In genomic region chr15:71097890-71098289, GRCh38 we compare ENCODE assay signal across 25 cellular contexts. TPM values are rescaled to one million over a fixed set of nuclear protein-coding genes. Genes with fewer than 3 reads are reported as not detected.
"Had no signal": no experiment of that assay in that cellular context is flagged by ENCODE, and none has a peak within 500 bp of the region (broad histone marks: within the 10 kb centered on the region; RNA-seq: fewer than 3 reads in every experiment).

No MANE protein-coding gene starts in this region.

- H3K27me3 ChIP-seq: brain microvascular endothelial cell, esophagus squamous epithelium had no signal

- H3K9me3 ChIP-seq: esophagus squamous epithelium had no signal

- ATAC-seq: activated naive CD4-positive, alpha-beta T cell treated with anti-CD3 and anti-CD28 coated beads, Interleukin-2, amount 50 U/mL, for 72 hours; activated T-cell treated with anti-CD3 and anti-CD28 coated beads, Interleukin-2, amount 50 U/mL, for 72 hours; effector memory CD8-positive, alpha-beta T cell; WTC11 had no signal

- H3K4me3 ChIP-seq: esophagus squamous epithelium had no signal

- DNase-seq: activated CD4-positive, alpha-beta memory T cell treated with anti-CD3 and anti-CD28 coated beads, Interleukin-2, amount 10 ng/mL, durations not matched to agents 7 days and 5 days; activated CD4-positive, alpha-beta T cell treated with anti-CD3 and anti-CD28 coated beads for 1 hour; activated CD4-positive, alpha-beta T cell treated with anti-CD3 and anti-CD28 coated beads for 4 hours; activated CD4-positive, alpha-beta T cell treated with anti-CD3 and anti-CD28 coated beads, Interleukin-2, amount 10 ng/mL, durations not matched to agents 7 days and 5 days; activated CD4-positive, alpha-beta T cell treated with anti-CD3 and anti-CD28 coated beads, Interleukin-2, amount 50 U/mL, for 4 hours; activated CD8-positive, alpha-beta memory T cell treated with anti-CD3 and anti-CD28 coated beads, Interleukin-2, amount 50 U/mL, for 48 hours; activated gamma-delta T cell; activated naive CD4-positive, alpha-beta T cell; activated naive CD4-positive, alpha-beta T cell treated with anti-CD3 and anti-CD28 coated beads, Interleukin-2, amount 10 ng/mL, durations not matched to agents 7 days and 5 days; activated naive CD8-positive, alpha-beta T cell treated with anti-CD3 and anti-CD28 coated beads, Interleukin-2, amount 10 ng/mL, durations not matched to agents 7 days and 5 days; activated T-cell treated with anti-CD3 and anti-CD28 coated beads for 4 hours; activated T-cell treated with anti-CD3 and anti-CD28 coated beads, Interleukin-2, amount 50 U/mL, for 24 hours; activated T-cell treated with anti-CD3 and anti-CD28 coated beads, Interleukin-2, amount 50 U/mL, for 72 hours; anterior cingulate cortex; brain microvascular endothelial cell; caudate nucleus; cortex of kidney; dermis blood vessel endothelial cell; effector CD4-positive, alpha-beta T cell; effector memory CD8-positive, alpha-beta T cell; esophagus squamous epithelium; T-helper 2 cell had no signal

- H3K36me3 ChIP-seq: brain microvascular endothelial cell, esophagus squamous epithelium had no signal

- H3K27ac ChIP-seq: esophagus squamous epithelium had no signal

RNA-seq across cellular contexts. Expression of gene THSD4, which starts 17.4 kb away (rescaled TPM):
- total RNA-seq: activated CD4-positive, alpha-beta T cell treated with anti-CD3 and anti-CD28 coated beads, Interleukin-2, amount 10 ng/mL, durations not matched to agents 7 days and 5 days; activated naive CD4-positive, alpha-beta T cell treated with anti-CD3 and anti-CD28 coated beads, Interleukin-2, amount 50 U/mL, for 72 hours; activated naive CD8-positive, alpha-beta T cell treated with anti-CD3 and anti-CD28 coated beads, Interleukin-2, amount 10 ng/mL, durations not matched to agents 7 days and 5 days; activated T-cell treated with anti-CD3 and anti-CD28 coated beads, Interleukin-2, amount 50 U/mL, for 72 hours; T-helper 1 cell treated with Interleukin-12 subunit alpha and Interleukin-12 subunit beta and Interleukin-4 antibody, amounts not matched to agents 30 ng/mL and 1 ng/mL, for 36 hours had no signal
